In genomic region chr9:111910428-111910827, GRCh38 we compare ENCODE assay signal across 16 cellular contexts. TPM values are rescaled to one million over a fixed set of nuclear protein-coding genes. Genes with fewer than 3 reads are reported as not detected.
DNase-seq lines count a peak whose midpoint lies in the region; ATAC-seq, FAIRE-seq and TF ChIP-seq lines count a peak whose summit lies in the region.
"Had no signal": no experiment of that assay in that cellular context is flagged by ENCODE, and none has a peak within 500 bp of the region (broad histone marks: within the 10 kb centered on the region; RNA-seq: fewer than 3 reads in every experiment).

No MANE protein-coding gene starts in this region.

- H3K4me3 ChIP-seq in CD4-positive, alpha-beta memory T cell (ENCODE audit: low read length in 2 of 2): no peak overlapping the region
- H3K4me3 ChIP-seq in neutrophil (ENCODE audit: low read depth in 1 of 2, low read length in 1 of 2): peak overlapping the region in 1 of 2 experiments; percentile 5
- H3K4me3 ChIP-seq: esophagus muscularis mucosa, right lobe of liver, SJSA1, tibial nerve had no signal

- intact Hi-C loops in CD4-positive, alpha-beta memory T cell (cut with micrococcal nuclease): no loop called here

- H3K27ac ChIP-seq in CD4-positive, alpha-beta memory T cell (ENCODE audit: low read depth, low read length): no peak overlapping the region
- H3K27ac ChIP-seq in neutrophil: peak overlapping the region; percentile 94
- H3K27ac ChIP-seq: esophagus muscularis mucosa, right lobe of liver, SJSA1, tibial nerve had no signal

- H3K36me3 ChIP-seq in CD4-positive, alpha-beta memory T cell (ENCODE audit: insufficient read depth, low read length): no peaks in the 10 kb centered on the region
- H3K36me3 ChIP-seq in neutrophil: no peaks in the 10 kb centered on the region
- H3K36me3 ChIP-seq: esophagus muscularis mucosa, right lobe of liver, tibial nerve had no signal

- no peak for DNase-seq in CD4-positive, alpha-beta memory T cell
- DNase-seq in GM18507 (ENCODE audit: extremely low spot score, insufficient read length, low read depth) (no peak), COLO829 (ENCODE audit: low spot score) (no peak)
- DNase-seq: glutamatergic neuron, mesendoderm, NCI-H1694 treated with DMSO at 0.1 percent for 48 hours, NCI-H510A treated with DMSO at 0.1 percent for 48 hours, OCI-M1, right lobe of liver had no signal

- H3K4me3 Mint-ChIP-seq in CD4-positive, alpha-beta memory T cell: peak overlapping the region in 7 of 8 donors; percentile 3 to 69 (median 53)
- peak overlapping the region; percentile 60 for H3K4me3 Mint-ChIP-seq in activated T-helper 17 cell treated with anti-CD3 and anti-CD28 coated beads, Interleukin-2, amount 50 U/mL, for 72 hours

- FAIRE-seq in GM18507 (lab: Jason Lieb, UNC): peak; percentile 26

- peak; percentile 54 for ATAC-seq in activated T-helper 17 cell treated with anti-CD3 and anti-CD28 coated beads, Interleukin-2, amount 50 U/mL, for 72 hours (replicated peaks)
- ATAC-seq in GM19452 (IDR thresholded peaks at IDR 0.05; ENCODE audit: unreplicated experiment): no peak
- no peak for ATAC-seq in HG03354 (IDR thresholded peaks at IDR 0.05; ENCODE audit: poor library complexity, severe bottlenecking, unreplicated experiment)
- ATAC-seq: right lobe of liver had no signal

- no peaks in the 10 kb centered on the region for H3K27me3 Mint-ChIP-seq in CD4-positive, alpha-beta memory T cell
- H3K27me3 Mint-ChIP-seq in activated T-helper 17 cell treated with anti-CD3 and anti-CD28 coated beads, Interleukin-2, amount 50 U/mL, for 72 hours: no peaks in the 10 kb centered on the region

- H3K36me3 Mint-ChIP-seq in CD4-positive, alpha-beta memory T cell: peaks cover 7 to 10% of the 10 kb centered on the region in 2 donors
- H3K36me3 Mint-ChIP-seq in activated T-helper 17 cell treated with anti-CD3 and anti-CD28 coated beads, Interleukin-2, amount 50 U/mL, for 72 hours (ENCODE audit: low read depth): peaks cover 23% of the 10 kb centered on the region

- no peaks in the 10 kb centered on the region for H3K9me3 ChIP-seq in CD4-positive, alpha-beta memory T cell (ENCODE audit: control insufficient read depth in 1 of 2, low read length in 2 of 2)
- no peaks in the 10 kb centered on the region for H3K9me3 ChIP-seq in neutrophil
- H3K9me3 ChIP-seq: esophagus muscularis mucosa, right lobe of liver, SJSA1, tibial nerve had no signal

- no peaks in the 10 kb centered on the region for H3K9me3 Mint-ChIP-seq in CD4-positive, alpha-beta memory T cell
- no peaks in the 10 kb centered on the region for H3K9me3 Mint-ChIP-seq in activated T-helper 17 cell treated with anti-CD3 and anti-CD28 coated beads, Interleukin-2, amount 50 U/mL, for 72 hours

- peaks cover 96% of the 10 kb centered on the region for H3K4me1 ChIP-seq in CD4-positive, alpha-beta memory T cell (ENCODE audit: insufficient read depth, low read length)
- peaks cover 96 to 98% of the 10 kb centered on the region in 2 experiments for H3K4me1 ChIP-seq in neutrophil (ENCODE audit: control insufficient read depth in 1 of 2, insufficient read depth in 1 of 2, low read depth in 1 of 2, low read length in 1 of 2)

- H3K27me3 ChIP-seq in CD4-positive, alpha-beta memory T cell (ENCODE audit: insufficient read depth, low read length): no peaks in the 10 kb centered on the region
- no peaks in the 10 kb centered on the region for H3K27me3 ChIP-seq in neutrophil
- H3K27me3 ChIP-seq: esophagus muscularis mucosa, right lobe of liver, SJSA1, tibial nerve had no signal

- H3K27ac Mint-ChIP-seq in CD4-positive, alpha-beta memory T cell: peak overlapping the region; percentile 4 to 85 (median 31)
- H3K27ac Mint-ChIP-seq in activated T-helper 17 cell treated with anti-CD3 and anti-CD28 coated beads, Interleukin-2, amount 50 U/mL, for 72 hours: no peak overlapping the region

- no peak for TF ChIP-seq CTCF in neutrophil (IDR thresholded peaks at IDR 0.05)

- POLR2A ChIA-PET in CD4-positive, alpha-beta memory T cell (lab: Charles Lee; ENCODE audit: partially characterized antibody): no interaction called here

- CTCF ChIA-PET in CD4-positive, alpha-beta memory T cell (lab: Charles Lee; ENCODE audit: partially characterized antibody): no interaction called here

- peaks cover 73 to 100% (median 89%) of the 10 kb centered on the region in 4 donors for H3K4me1 Mint-ChIP-seq in CD4-positive, alpha-beta memory T cell
- peaks cover 61% of the 10 kb centered on the region for H3K4me1 Mint-ChIP-seq in activated T-helper 17 cell treated with anti-CD3 and anti-CD28 coated beads, Interleukin-2, amount 50 U/mL, for 72 hours

RNA-seq across cellular contexts. Expression of gene UGCG, which starts 13.8 kb away (rescaled TPM):
- total RNA-seq in CD4-positive, alpha-beta memory T cell: 10 to 100 TPM; 26.3 to 29.7 TPM
- polyA plus RNA-seq in CD4-positive, alpha-beta memory T cell: 10 to 100 TPM; 13.0 to 14.7 TPM
- total RNA-seq in activated T-helper 17 cell treated with anti-CD3 and anti-CD28 coated beads, Interleukin-2, amount 50 U/mL, for 72 hours: 10 to 100 TPM; 15.1 to 15.8 TPM
